Comparison of ENCODE assay signal across 8 cellular contexts in the genomic region with DNA sequence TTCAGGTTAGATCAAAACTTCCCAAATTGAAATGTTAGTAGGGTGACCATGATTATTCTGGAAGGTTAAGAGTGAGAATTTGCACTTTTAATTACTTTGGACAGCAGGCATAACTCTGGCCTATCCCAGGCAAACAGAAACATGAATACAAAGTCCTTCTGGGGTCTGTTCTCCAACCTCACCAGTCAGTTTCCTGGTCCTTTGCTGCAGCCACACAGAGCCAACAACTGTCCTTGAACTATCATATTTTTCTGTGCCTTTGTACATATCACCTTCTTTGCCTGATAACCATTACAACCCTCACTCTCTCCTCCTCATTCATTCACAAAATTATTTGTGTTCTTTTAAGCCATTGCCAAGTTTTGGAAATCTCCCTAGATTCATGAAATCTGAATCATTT.
"Had no signal": no experiment of that assay in that cellular context is flagged by ENCODE, and none has a peak within 500 bp of the region (broad histone marks: within the 10 kb centered on the region; RNA-seq: fewer than 3 reads in every experiment).

No MANE protein-coding gene starts in this region.

- DNase-seq: GDM1, GF-D8 had no signal

- FAIRE-seq: G401.6, GM12878, GM12891, GM12892, GM18507, GM19239 had no signal

- H3K4me3 ChIP-seq: GM12878 had no signal

- ATAC-seq: GM12878 had no signal
